1 cellular context compared by ENCODE assay signal in the genomic region with DNA sequence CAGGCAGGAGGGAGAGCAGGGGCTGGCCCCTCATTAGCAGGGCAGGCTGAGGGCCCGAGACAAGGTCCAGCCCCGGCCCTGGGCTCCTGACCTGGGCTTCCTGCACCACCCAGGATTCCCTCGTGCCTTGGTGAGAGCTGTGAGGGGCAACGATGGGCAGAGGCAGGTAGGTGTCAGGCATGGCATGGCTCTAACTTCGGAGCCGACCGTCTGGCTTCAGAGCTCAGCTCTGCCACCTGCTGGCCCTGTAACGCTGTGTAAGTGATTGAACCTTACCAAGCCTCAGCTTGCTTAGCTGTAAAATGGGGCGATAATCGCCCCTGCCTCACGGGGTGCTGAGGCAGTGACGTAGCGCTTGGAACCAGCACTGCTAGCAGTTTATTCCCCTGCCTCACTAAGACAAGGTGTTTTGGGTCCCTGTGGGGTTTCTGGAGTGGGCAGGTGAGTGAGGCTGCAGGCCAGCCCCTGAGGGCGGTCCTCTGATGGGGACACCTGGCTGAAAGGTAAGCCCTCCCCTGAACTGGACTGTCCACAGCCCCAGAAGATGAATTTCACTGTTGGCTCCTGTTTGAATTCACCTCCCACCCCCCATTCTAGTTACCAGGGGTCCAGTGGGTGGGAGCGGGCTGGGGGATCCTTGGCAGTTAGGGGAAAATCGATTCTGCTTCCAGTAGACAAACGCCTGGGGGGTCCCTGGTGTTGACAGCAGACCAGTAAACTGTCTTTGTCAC.
TF ChIP-seq lines count a peak whose summit lies in the region.

No MANE protein-coding gene starts in this region.

TF ChIP-seq in K562, 482 proteins besides CTCF, POLR2A, EP300 and RAD21 (continued from another document and continues in another):
- TF ChIP-seq, protein P1, sequence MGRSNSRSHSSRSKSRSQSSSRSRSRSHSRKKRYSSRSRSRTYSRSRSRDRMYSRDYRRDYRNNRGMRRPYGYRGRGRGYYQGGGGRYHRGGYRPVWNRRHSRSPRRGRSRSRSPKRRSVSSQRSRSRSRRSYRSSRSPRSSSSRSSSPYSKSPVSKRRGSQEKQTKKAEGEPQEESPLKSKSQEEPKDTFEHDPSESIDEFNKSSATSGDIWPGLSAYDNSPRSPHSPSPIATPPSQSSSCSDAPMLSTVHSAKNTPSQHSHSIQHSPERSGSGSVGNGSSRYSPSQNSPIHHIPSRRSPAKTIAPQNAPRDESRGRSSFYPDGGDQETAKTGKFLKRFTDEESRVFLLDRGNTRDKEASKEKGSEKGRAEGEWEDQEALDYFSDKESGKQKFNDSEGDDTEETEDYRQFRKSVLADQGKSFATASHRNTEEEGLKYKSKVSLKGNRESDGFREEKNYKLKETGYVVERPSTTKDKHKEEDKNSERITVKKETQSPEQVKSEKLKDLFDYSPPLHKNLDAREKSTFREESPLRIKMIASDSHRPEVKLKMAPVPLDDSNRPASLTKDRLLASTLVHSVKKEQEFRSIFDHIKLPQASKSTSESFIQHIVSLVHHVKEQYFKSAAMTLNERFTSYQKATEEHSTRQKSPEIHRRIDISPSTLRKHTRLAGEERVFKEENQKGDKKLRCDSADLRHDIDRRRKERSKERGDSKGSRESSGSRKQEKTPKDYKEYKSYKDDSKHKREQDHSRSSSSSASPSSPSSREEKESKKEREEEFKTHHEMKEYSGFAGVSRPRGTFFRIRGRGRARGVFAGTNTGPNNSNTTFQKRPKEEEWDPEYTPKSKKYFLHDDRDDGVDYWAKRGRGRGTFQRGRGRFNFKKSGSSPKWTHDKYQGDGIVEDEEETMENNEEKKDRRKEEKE (IDR thresholded peaks at IDR 0.05; ENCODE audit: borderline replicate concordance in 1 of 2, control insufficient read depth in 1 of 2, low read depth in 2 of 2, low read length in 1 of 2): no peak
- TF ChIP-seq LEF1 (IDR thresholded peaks at IDR 0.05) (no peak), TRIM28 (IDR thresholded peaks at IDR 0.05) (no peak), TOE1 (IDR thresholded peaks at IDR 0.05; ENCODE audit: borderline replicate concordance) (no peak), TOE1 (CRISPR knock-in tag; IDR thresholded peaks at IDR 0.05; ENCODE audit: borderline replicate concordance, low read depth) (no peak), PHF20 (IDR thresholded peaks at IDR 0.05; ENCODE audit: partially characterized antibody) (peak; percentile 37), HSF4 (CRISPR knock-in tag; IDR thresholded peaks at IDR 0.05; ENCODE audit: borderline replicate concordance) (no peak), RBM15 (IDR thresholded peaks at IDR 0.05; ENCODE audit: insufficient read depth, low read length) (no peak), HDAC3 (IDR thresholded peaks at IDR 0.05; ENCODE audit: borderline replicate concordance, partially characterized antibody) (no peak), TEAD1 (CRISPR knock-in tag; IDR thresholded peaks at IDR 0.05) (no peak), CBX3 (IDR thresholded peaks at IDR 0.05; ENCODE audit: borderline replicate concordance in 1 of 2, low read length in 2 of 2) (peak in 1 of 2 experiments; percentile 86; a peak in 2 of 3 replicates), YBX1 (IDR thresholded peaks at IDR 0.05) (no peak), STAG1 (CRISPR knock-in tag; IDR thresholded peaks at IDR 0.05; ENCODE audit: borderline replicate concordance) (peak; percentile 49; the same call in 1 of the 2 replicates), SNRNP70 (optimal IDR thresholded peaks at IDR 0.05; ENCODE audit: low read depth, low read length) (no peak), SMAD2 (IDR thresholded peaks at IDR 0.05; ENCODE audit: low read depth, low read length) (no peak), FOS (IDR thresholded peaks at IDR 0.05; ENCODE audit: extremely low read depth, insufficient read length) (no peak), MEIS2 (IDR thresholded peaks at IDR 0.05; ENCODE audit: partially characterized antibody) (no peak), ZNF232 (CRISPR knock-in tag; IDR thresholded peaks at IDR 0.05) (no peak), MTA1 (IDR thresholded peaks at IDR 0.05; ENCODE audit: borderline replicate concordance) (0 out of 2 replicates have a peak, but pooled peaks have one; percentile 30), KDM5B (IDR thresholded peaks at IDR 0.05; ENCODE audit: insufficient replicate concordance, low read depth, low read length) (no peak), RB1 (IDR thresholded peaks at IDR 0.05; ENCODE audit: low read depth) (no peak), JUND (IDR thresholded peaks at IDR 0.05; ENCODE audit: borderline replicate concordance, low read depth, low read length) (no peak), JUND (tag; IDR thresholded peaks at IDR 0.05; ENCODE audit: borderline replicate concordance, low read depth, low read length) (no peak; the same call in 2 of the 3 replicates), ZNF121 (CRISPR knock-in tag; conservative IDR thresholded peaks at IDR 0.05) (no peak), XRCC4 (IDR thresholded peaks at IDR 0.05; ENCODE audit: extremely low read depth, insufficient read depth, insufficient read length) (no peak)
- TF ChIP-seq, protein P2, sequence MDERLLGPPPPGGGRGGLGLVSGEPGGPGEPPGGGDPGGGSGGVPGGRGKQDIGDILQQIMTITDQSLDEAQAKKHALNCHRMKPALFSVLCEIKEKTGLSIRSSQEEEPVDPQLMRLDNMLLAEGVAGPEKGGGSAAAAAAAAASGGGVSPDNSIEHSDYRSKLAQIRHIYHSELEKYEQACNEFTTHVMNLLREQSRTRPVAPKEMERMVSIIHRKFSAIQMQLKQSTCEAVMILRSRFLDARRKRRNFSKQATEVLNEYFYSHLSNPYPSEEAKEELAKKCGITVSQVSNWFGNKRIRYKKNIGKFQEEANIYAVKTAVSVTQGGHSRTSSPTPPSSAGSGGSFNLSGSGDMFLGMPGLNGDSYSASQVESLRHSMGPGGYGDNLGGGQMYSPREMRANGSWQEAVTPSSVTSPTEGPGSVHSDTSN (CRISPR knock-in tag; IDR thresholded peaks at IDR 0.05; ENCODE audit: low read depth): no peak
- TF ChIP-seq, protein P2 (tag; conservative IDR thresholded peaks at IDR 0.05; ENCODE audit: low read depth): no peak
- TF ChIP-seq, protein P3, sequence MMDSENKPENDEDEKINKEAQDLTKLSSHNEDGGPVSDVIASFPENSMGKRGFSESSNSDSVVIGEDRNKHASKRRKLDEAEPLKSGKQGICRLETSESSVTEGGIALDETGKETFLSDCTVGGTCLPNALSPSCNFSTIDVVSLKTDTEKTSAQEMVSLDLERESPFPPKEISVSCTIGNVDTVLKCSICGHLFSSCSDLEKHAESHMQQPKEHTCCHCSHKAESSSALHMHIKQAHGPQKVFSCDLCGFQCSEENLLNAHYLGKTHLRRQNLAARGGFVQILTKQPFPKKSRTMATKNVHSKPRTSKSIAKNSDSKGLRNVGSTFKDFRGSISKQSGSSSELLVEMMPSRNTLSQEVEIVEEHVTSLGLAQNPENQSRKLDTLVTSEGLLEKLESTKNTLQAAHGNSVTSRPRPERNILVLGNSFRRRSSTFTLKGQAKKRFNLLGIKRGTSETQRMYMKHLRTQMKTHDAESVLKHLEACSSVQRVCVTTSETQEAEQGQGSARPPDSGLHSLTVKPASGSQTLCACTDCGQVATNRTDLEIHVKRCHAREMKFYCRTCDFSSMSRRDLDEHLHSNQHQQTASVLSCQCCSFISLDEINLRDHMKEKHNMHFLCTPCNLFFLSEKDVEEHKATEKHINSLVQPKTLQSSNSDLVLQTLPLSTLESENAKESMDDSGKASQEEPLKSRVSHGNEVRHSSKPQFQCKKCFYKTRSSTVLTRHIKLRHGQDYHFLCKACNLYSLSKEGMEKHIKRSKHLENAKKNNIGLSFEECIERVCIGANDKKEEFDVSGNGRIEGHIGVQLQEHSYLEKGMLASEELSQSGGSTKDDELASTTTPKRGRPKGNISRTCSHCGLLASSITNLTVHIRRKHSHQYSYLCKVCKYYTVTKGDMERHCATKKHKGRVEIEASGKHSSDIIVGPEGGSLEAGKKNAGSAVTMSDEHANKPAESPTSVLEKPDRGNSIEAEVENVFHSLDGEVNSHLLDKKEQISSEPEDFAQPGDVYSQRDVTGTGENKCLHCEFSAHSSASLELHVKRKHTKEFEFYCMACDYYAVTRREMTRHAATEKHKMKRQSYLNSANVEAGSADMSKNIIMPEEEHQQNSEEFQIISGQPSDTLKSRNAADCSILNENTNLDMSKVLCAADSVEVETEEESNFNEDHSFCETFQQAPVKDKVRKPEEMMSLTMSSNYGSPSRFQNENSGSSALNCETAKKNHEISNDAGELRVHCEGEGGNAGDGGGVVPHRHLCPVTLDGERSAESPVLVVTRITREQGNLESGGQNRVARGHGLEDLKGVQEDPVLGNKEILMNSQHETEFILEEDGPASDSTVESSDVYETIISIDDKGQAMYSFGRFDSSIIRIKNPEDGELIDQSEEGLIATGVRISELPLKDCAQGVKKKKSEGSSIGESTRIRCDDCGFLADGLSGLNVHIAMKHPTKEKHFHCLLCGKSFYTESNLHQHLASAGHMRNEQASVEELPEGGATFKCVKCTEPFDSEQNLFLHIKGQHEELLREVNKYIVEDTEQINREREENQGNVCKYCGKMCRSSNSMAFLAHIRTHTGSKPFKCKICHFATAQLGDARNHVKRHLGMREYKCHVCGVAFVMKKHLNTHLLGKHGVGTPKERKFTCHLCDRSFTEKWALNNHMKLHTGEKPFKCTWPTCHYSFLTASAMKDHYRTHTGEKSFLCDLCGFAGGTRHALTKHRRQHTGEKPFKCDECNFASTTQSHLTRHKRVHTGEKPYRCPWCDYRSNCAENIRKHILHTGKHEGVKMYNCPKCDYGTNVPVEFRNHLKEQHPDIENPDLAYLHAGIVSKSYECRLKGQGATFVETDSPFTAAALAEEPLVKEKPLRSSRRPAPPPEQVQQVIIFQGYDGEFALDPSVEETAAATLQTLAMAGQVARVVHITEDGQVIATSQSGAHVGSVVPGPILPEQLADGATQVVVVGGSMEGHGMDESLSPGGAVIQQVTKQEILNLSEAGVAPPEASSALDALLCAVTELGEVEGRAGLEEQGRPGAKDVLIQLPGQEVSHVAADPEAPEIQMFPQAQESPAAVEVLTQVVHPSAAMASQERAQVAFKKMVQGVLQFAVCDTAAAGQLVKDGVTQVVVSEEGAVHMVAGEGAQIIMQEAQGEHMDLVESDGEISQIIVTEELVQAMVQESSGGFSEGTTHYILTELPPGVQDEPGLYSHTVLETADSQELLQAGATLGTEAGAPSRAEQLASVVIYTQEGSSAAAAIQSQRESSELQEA (IDR thresholded peaks at IDR 0.05; ENCODE audit: low read depth): no peak
- TF ChIP-seq, protein P4, sequence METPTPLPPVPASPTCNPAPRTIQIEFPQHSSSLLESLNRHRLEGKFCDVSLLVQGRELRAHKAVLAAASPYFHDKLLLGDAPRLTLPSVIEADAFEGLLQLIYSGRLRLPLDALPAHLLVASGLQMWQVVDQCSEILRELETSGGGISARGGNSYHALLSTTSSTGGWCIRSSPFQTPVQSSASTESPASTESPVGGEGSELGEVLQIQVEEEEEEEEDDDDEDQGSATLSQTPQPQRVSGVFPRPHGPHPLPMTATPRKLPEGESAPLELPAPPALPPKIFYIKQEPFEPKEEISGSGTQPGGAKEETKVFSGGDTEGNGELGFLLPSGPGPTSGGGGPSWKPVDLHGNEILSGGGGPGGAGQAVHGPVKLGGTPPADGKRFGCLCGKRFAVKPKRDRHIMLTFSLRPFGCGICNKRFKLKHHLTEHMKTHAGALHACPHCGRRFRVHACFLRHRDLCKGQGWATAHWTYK (CRISPR knock-in tag; IDR thresholded peaks at IDR 0.05): 0 out of 2 replicates have a peak, but pooled peaks have one; percentile 34
- TF ChIP-seq, protein P5, sequence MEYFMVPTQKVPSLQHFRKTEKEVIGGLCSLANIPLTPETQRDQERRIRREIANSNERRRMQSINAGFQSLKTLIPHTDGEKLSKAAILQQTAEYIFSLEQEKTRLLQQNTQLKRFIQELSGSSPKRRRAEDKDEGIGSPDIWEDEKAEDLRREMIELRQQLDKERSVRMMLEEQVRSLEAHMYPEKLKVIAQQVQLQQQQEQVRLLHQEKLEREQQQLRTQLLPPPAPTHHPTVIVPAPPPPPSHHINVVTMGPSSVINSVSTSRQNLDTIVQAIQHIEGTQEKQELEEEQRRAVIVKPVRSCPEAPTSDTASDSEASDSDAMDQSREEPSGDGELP (CRISPR knock-in tag; IDR thresholded peaks at IDR 0.05; ENCODE audit: borderline replicate concordance): peak; percentile 43; the same call in 1 of the 2 replicates
- TF ChIP-seq, protein P6, sequence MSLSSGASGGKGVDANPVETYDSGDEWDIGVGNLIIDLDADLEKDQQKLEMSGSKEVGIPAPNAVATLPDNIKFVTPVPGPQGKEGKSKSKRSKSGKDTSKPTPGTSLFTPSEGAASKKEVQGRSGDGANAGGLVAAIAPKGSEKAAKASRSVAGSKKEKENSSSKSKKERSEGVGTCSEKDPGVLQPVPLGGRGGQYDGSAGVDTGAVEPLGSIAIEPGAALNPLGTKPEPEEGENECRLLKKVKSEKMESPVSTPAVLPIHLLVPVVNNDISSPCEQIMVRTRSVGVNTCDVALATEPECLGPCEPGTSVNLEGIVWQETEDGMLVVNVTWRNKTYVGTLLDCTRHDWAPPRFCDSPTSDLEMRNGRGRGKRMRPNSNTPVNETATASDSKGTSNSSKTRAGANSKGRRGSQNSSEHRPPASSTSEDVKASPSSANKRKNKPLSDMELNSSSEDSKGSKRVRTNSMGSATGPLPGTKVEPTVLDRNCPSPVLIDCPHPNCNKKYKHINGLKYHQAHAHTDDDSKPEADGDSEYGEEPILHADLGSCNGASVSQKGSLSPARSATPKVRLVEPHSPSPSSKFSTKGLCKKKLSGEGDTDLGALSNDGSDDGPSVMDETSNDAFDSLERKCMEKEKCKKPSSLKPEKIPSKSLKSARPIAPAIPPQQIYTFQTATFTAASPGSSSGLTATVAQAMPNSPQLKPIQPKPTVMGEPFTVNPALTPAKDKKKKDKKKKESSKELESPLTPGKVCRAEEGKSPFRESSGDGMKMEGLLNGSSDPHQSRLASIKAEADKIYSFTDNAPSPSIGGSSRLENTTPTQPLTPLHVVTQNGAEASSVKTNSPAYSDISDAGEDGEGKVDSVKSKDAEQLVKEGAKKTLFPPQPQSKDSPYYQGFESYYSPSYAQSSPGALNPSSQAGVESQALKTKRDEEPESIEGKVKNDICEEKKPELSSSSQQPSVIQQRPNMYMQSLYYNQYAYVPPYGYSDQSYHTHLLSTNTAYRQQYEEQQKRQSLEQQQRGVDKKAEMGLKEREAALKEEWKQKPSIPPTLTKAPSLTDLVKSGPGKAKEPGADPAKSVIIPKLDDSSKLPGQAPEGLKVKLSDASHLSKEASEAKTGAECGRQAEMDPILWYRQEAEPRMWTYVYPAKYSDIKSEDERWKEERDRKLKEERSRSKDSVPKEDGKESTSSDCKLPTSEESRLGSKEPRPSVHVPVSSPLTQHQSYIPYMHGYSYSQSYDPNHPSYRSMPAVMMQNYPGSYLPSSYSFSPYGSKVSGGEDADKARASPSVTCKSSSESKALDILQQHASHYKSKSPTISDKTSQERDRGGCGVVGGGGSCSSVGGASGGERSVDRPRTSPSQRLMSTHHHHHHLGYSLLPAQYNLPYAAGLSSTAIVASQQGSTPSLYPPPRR (CRISPR knock-in tag; IDR thresholded peaks at IDR 0.05; ENCODE audit: borderline replicate concordance): no peak
